In genomic region chr2:38438536-38439225, GRCh38 we compare ENCODE assay signal across 8 cellular contexts.
A peak's percentile ranks its signal among the peaks of the same experiment; 100 is the strongest.
DNase-seq lines count a peak whose midpoint lies in the region; ATAC-seq and TF ChIP-seq lines count a peak whose summit lies in the region.

No MANE protein-coding gene starts in this region.

- no peak overlapping the region for H3K4me3 Mint-ChIP-seq in chondrocyte (ENCODE audit: unreplicated experiment)

- H3K36me3 Mint-ChIP-seq in chondrocyte (ENCODE audit: low read depth), result no peaks in the 10 kb centered on the region

- H3K27ac Mint-ChIP-seq in chondrocyte (ENCODE audit: unreplicated experiment), result no peak overlapping the region

- H3K9me3 Mint-ChIP-seq in chondrocyte (ENCODE audit: low read depth), result no peaks in the 10 kb centered on the region

- ATAC-seq in GM18505 (IDR thresholded peaks at IDR 0.05; ENCODE audit: unreplicated experiment), result peak; percentile 64
- ATAC-seq in GM21367 (IDR thresholded peaks at IDR 0.05; ENCODE audit: unreplicated experiment), result peak; percentile 61
- peak; percentile 84 for ATAC-seq in HG03378 (IDR thresholded peaks at IDR 0.05; ENCODE audit: unreplicated experiment)

- peaks cover 22% of the 10 kb centered on the region for H3K4me1 Mint-ChIP-seq in chondrocyte (ENCODE audit: low read depth)

- DNase-seq in myocyte (ENCODE audit: low read depth), result peak; percentile 76
- DNase-seq in DMS79 (lab: John Stamatoyannopoulos, UW), result no peak
- DNase-seq in NCI-H1930 (lab: John Stamatoyannopoulos, UW), result no peak
- DNase-seq in DMS79 treated with DMSO at 0.1 percent for 48 hours (lab: John Stamatoyannopoulos, UW), result no peak
- no peak for DNase-seq in chondrocyte (ENCODE audit: low spot score)

- TF ChIP-seq CTCF in chondrocyte (IDR thresholded peaks at IDR 0.05), result no peak

- no peak for TF ChIP-seq POLR2A in GM18505 (IDR thresholded peaks at IDR 0.05; ENCODE audit: borderline replicate concordance, extremely low read depth, insufficient read depth, insufficient read length)

- H3K27me3 Mint-ChIP-seq in chondrocyte (ENCODE audit: low read depth), result peaks cover 10% of the 10 kb centered on the region
